ENCODE assay signal across 1 cellular context in the genomic region with DNA sequence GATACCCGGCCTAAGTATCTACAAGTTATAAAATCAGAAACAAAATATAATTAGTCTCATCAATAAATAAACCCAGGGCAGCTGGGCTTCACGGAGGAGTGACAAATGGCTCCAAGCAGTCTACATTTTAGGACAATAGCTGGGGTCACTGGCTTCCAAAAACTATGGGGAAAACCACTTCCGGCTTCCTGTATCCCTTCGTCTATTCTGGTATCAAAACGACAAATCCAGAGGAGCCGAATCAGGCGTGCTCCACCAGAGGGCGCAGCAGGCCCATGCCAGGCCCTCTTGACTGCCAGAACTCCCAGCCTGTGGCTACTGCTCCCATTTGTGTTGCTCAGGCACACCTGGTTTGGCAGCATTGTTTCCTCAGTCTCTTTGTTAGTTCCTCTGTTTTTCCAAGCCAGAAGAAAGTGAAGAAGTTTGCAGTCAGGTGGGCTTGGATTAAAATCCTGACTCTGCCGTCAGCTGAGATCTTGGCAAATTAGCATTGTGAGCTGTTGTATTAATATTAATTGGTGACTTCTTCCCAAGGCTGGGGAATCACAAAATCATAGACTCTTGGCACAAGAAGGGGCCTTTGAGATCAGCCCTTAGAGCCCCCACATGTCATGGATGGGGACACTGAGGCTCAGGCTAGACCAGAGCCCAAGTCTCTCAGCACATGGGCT.
TF ChIP-seq lines count a peak whose summit lies in the region.

No MANE protein-coding gene starts in this region.

TF ChIP-seq in GM12878, 131 proteins besides CTCF, POLR2A, EP300 and RAD21 (continued from another document):
- TF ChIP-seq, protein P1, sequence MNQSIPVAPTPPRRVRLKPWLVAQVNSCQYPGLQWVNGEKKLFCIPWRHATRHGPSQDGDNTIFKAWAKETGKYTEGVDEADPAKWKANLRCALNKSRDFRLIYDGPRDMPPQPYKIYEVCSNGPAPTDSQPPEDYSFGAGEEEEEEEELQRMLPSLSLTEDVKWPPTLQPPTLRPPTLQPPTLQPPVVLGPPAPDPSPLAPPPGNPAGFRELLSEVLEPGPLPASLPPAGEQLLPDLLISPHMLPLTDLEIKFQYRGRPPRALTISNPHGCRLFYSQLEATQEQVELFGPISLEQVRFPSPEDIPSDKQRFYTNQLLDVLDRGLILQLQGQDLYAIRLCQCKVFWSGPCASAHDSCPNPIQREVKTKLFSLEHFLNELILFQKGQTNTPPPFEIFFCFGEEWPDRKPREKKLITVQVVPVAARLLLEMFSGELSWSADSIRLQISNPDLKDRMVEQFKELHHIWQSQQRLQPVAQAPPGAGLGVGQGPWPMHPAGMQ (IDR thresholded peaks at IDR 0.05; ENCODE audit: borderline replicate concordance): no peak
- peak in 1 of 2 experiments; percentile 60; a peak in 1 of 4 replicates for TF ChIP-seq ETV6 (conservative IDR thresholded peaks at IDR 0.05 in 1 of 2, IDR thresholded peaks at IDR 0.05 in 1 of 2; ENCODE audit: borderline replicate concordance in 1 of 2, low read depth in 1 of 2)
- TF ChIP-seq IRF4 (IDR thresholded peaks at IDR 0.05; ENCODE audit: low read depth, low read length): 0 out of 2 replicates have a peak, but pooled peaks have one; percentile 52
- TF ChIP-seq WRNIP1 (IDR thresholded peaks at IDR 0.05; ENCODE audit: borderline replicate concordance, low read depth, low read length): no peak
- no peak for TF ChIP-seq ZZZ3 (IDR thresholded peaks at IDR 0.05; ENCODE audit: control insufficient read depth, insufficient read length, low read depth)
- TF ChIP-seq PAX8 (IDR thresholded peaks at IDR 0.05): no peak
- no peak for TF ChIP-seq NR2C2 (IDR thresholded peaks at IDR 0.05; ENCODE audit: borderline replicate concordance, control insufficient read depth, insufficient read length, low read depth)
- TF ChIP-seq RUNX3 (IDR thresholded peaks at IDR 0.05; ENCODE audit: low read length): peak; percentile 75
- TF ChIP-seq, protein P2, sequence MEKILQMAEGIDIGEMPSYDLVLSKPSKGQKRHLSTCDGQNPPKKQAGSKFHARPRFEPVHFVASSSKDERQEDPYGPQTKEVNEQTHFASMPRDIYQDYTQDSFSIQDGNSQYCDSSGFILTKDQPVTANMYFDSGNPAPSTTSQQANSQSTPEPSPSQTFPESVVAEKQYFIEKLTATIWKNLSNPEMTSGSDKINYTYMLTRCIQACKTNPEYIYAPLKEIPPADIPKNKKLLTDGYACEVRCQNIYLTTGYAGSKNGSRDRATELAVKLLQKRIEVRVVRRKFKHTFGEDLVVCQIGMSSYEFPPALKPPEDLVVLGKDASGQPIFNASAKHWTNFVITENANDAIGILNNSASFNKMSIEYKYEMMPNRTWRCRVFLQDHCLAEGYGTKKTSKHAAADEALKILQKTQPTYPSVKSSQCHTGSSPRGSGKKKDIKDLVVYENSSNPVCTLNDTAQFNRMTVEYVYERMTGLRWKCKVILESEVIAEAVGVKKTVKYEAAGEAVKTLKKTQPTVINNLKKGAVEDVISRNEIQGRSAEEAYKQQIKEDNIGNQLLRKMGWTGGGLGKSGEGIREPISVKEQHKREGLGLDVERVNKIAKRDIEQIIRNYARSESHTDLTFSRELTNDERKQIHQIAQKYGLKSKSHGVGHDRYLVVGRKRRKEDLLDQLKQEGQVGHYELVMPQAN (conservative IDR thresholded peaks at IDR 0.05): no peak
- TF ChIP-seq BCL11A (IDR thresholded peaks at IDR 0.05; ENCODE audit: low read depth, low read length): no peak
- peak; percentile 61; the same call in 1 of the 3 replicates for TF ChIP-seq POU2F2 (IDR thresholded peaks at IDR 0.05; ENCODE audit: borderline replicate concordance, low read depth, low read length)
- no peak for TF ChIP-seq SREBF1 (IDR thresholded peaks at IDR 0.05; ENCODE audit: low read length)
- no peak for TF ChIP-seq TARDBP (IDR thresholded peaks at IDR 0.05; ENCODE audit: borderline replicate concordance)
